Comparison of ENCODE assay signal across 26 cellular contexts in the genomic region with DNA sequence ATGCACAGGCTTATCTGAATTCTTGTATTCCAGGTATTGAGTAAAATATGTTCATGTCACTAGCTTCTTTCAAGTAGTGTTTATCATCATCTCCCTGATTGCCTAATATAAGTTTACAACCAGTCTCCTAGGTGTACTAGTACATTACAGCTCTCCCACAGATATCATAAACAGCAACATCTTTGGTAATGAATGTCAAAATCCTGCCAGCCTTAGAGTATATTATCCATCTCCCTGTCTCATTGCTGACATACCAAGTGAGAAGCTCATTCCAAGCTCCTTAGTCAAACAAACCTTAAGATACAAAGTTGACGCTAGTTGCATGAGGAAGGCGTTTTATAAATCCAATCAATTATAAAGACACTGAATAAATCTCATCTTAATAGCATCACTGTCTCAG.
"Had no signal": no experiment of that assay in that cellular context is flagged by ENCODE, and none has a peak within 500 bp of the region (broad histone marks: within the 10 kb centered on the region; RNA-seq: fewer than 3 reads in every experiment).

No MANE protein-coding gene starts in this region.

- H3K36me3 Mint-ChIP-seq: activated naive CD4-positive, alpha-beta T cell treated with anti-CD3 and anti-CD28 coated beads, Interleukin-2, amount 50 U/mL, for 72 hours; natural killer cell treated with Interleukin-12 subunit alpha and Interleukin-12 subunit beta and Interleukin-15 and Interleukin-18, amount 100 ng/mL, for 72 hours; stimulated activated effector memory CD8-positive, alpha-beta T cell treated with anti-CD3 and anti-CD28 coated beads, Interleukin-12 subunit alpha, Interleukin-12 subunit beta, amount 100 ng/mL, for 72 hours; T-cell had no signal

- H3K4me1 Mint-ChIP-seq: activated CD4-positive, alpha-beta T cell treated with anti-CD3 and anti-CD28 coated beads, Interleukin-2, amount 10 ng/mL, durations not matched to agents 24 days and 14 days; stimulated activated effector memory CD8-positive, alpha-beta T cell treated with anti-CD3 and anti-CD28 coated beads, Interleukin-12 subunit alpha, Interleukin-12 subunit beta, amount 100 ng/mL, for 72 hours; stimulated activated naive CD8-positive, alpha-beta T cell treated with anti-CD3 and anti-CD28 coated beads, Interleukin-15, amount 100 ng/mL, for 72 hours; T-cell had no signal

- H3K36me3 ChIP-seq: adrenal gland, neutrophil, pancreas, transverse colon, uterus had no signal

- H3K9me3 Mint-ChIP-seq: activated T-helper 1 cell treated with anti-CD3 and anti-CD28 coated beads, Interleukin-12 subunit alpha, Interleukin-12 subunit beta, Interleukin-2, Interleukin-4 antibody, amounts not matched to agents 30 ng/mL and 10 ng/mL and 1 ng/mL, durations not matched to agents 14 hours and 24 hours and 36 hours had no signal

- H3K9me3 ChIP-seq: adrenal gland, neutrophil, psoas muscle, transverse colon, uterus had no signal

- H3K4me1 ChIP-seq: adrenal gland, pancreas, psoas muscle, transverse colon, uterus had no signal

- DNase-seq: activated CD4-positive, alpha-beta T cell treated with anti-CD3 and anti-CD28 coated beads, Interleukin-2, amount 10 ng/mL, durations not matched to agents 24 days and 14 days; activated CD8-positive, alpha-beta T cell treated with anti-CD3 and anti-CD28 coated beads for 36 hours; activated gamma-delta T cell treated with Interleukin-2 at 50 U/mL for 16 hours; adrenal gland; cerebellar nuclear complex; cortex of kidney; erythroblast; foreskin melanocyte; glutamatergic neuron; hippocampal formation; left ventricle myocardium superior; pancreas; psoas muscle; right cardiac atrium; stimulated activated CD4-positive, alpha-beta T cell treated with anti-CD3 and anti-CD28 coated beads, Interleukin-12 subunit alpha, Interleukin-12 subunit beta, amount 100 ng/mL, for 4 hours; stimulated activated naive CD8-positive, alpha-beta T cell treated with anti-CD3 and anti-CD28 coated beads, Interleukin-15, amount 100 ng/mL, for 72 hours; T-cell; transverse colon; uterus had no signal

- H3K27me3 ChIP-seq: adrenal gland, neutrophil, pancreas, transverse colon, uterus had no signal

- H3K27me3 Mint-ChIP-seq: activated CD4-positive, alpha-beta T cell treated with anti-CD3 and anti-CD28 coated beads, Interleukin-2, amount 10 ng/mL, durations not matched to agents 24 days and 14 days; activated CD8-positive, alpha-beta T cell treated with anti-CD3 and anti-CD28 coated beads for 36 hours; natural killer cell treated with Interleukin-12 subunit alpha and Interleukin-12 subunit beta and Interleukin-15 and Interleukin-18, amount 100 ng/mL, for 72 hours; stimulated activated naive CD8-positive, alpha-beta T cell treated with anti-CD3 and anti-CD28 coated beads, Interleukin-15, amount 100 ng/mL, for 72 hours; T-cell had no signal

- H3K4me3 Mint-ChIP-seq: activated CD4-positive, alpha-beta T cell treated with anti-CD3 and anti-CD28 coated beads, Interleukin-2, amount 10 ng/mL, durations not matched to agents 24 days and 14 days; activated CD8-positive, alpha-beta T cell treated with anti-CD3 and anti-CD28 coated beads for 36 hours; activated T-helper 1 cell treated with anti-CD3 and anti-CD28 coated beads, Interleukin-12 subunit alpha, Interleukin-12 subunit beta, Interleukin-2, Interleukin-4 antibody, amounts not matched to agents 30 ng/mL and 10 ng/mL and 1 ng/mL, durations not matched to agents 14 hours and 24 hours and 36 hours; natural killer cell treated with Interleukin-12 subunit alpha and Interleukin-12 subunit beta and Interleukin-15 and Interleukin-18, amount 100 ng/mL, for 72 hours; stimulated activated effector memory CD8-positive, alpha-beta T cell treated with anti-CD3 and anti-CD28 coated beads, Interleukin-12 subunit alpha, Interleukin-12 subunit beta, amount 100 ng/mL, for 72 hours; stimulated activated naive CD8-positive, alpha-beta T cell treated with anti-CD3 and anti-CD28 coated beads, Interleukin-15, amount 100 ng/mL, for 72 hours; T-cell; T-helper 2 cell treated with Interferon-gamma antibody and Interleukin-4, amounts not matched to agents 5 μg/mL and 100 μg/mL, for 36 hours had no signal

- H3K27ac Mint-ChIP-seq: activated CD4-positive, alpha-beta T cell treated with anti-CD3 and anti-CD28 coated beads, Interleukin-2, amount 10 ng/mL, durations not matched to agents 24 days and 14 days; activated CD8-positive, alpha-beta T cell treated with anti-CD3 and anti-CD28 coated beads for 36 hours; activated naive CD4-positive, alpha-beta T cell treated with anti-CD3 and anti-CD28 coated beads, Interleukin-2, amount 50 U/mL, for 72 hours; activated T-helper 1 cell treated with anti-CD3 and anti-CD28 coated beads, Interleukin-12 subunit alpha, Interleukin-12 subunit beta, Interleukin-2, Interleukin-4 antibody, amounts not matched to agents 30 ng/mL and 10 ng/mL and 1 ng/mL, durations not matched to agents 14 hours and 24 hours and 36 hours; natural killer cell treated with Interleukin-12 subunit alpha and Interleukin-12 subunit beta and Interleukin-15 and Interleukin-18, amount 100 ng/mL, for 72 hours; stimulated activated effector memory CD8-positive, alpha-beta T cell treated with anti-CD3 and anti-CD28 coated beads, Interleukin-12 subunit alpha, Interleukin-12 subunit beta, amount 100 ng/mL, for 72 hours; stimulated activated naive CD8-positive, alpha-beta T cell treated with anti-CD3 and anti-CD28 coated beads, Interleukin-15, amount 100 ng/mL, for 72 hours; T-cell; T-helper 2 cell treated with Interferon-gamma antibody and Interleukin-4, amounts not matched to agents 5 μg/mL and 100 μg/mL, for 36 hours had no signal

- H3K4me3 ChIP-seq: adrenal gland, pancreas, psoas muscle, transverse colon, uterus had no signal

- H3K27ac ChIP-seq: adrenal gland, neutrophil, pancreas, psoas muscle, transverse colon, uterus, VCaP had no signal
